Comparison of ENCODE assay signal across 8 cellular contexts in the genomic region with DNA sequence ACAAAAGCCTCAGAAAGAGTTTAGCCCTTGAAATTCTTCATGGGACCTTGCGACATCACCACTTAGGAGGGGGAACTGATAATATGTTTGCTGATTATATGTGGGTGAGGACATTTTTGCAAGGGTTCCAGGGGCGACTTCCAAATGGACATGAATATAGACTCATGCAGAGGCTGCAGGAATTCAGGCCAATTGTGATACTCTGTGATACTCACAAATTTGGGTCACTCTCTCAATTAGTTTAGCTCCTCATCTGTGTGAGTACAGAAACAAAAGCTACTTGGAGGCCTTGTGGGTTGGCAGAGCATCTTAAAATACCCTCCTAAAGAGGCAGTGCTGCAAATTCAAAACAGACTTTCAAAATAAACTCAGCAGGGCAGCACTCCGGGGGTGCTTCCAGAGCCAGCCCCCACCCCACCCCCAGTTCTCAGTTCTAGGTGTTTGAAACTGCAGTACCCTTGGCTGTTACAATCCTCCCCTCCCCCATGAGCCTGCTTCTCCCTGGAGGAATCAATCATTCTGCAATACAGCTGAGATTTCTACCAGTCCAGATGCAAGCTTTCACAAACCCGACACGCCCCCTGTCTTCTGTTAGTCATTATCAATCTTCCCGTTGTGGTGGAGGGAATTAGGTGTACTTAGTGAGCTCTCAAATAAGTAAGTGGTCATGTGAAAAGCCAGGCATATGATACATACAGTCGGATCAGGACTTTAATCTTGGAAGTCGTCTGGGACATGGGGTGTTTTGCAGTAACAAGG.
A peak's percentile ranks its signal among the peaks of the same experiment; 100 is the strongest.
DNase-seq lines count a peak whose midpoint lies in the region; ATAC-seq, FAIRE-seq and TF ChIP-seq lines count a peak whose summit lies in the region.

No MANE protein-coding gene starts in this region.

- H3K4me3 ChIP-seq in GM12865 (ENCODE audit: low read depth, low read length) (no peak overlapping the region), astrocyte of the cerebellum (ENCODE audit: low read depth, low read length) (no peak overlapping the region), lower lobe of right lung (no peak overlapping the region), uterus (no peak overlapping the region)

- H3K27ac ChIP-seq in lower lobe of right lung (peak overlapping the region; percentile 57), uterus (peak overlapping the region; percentile 17 to 65)

- no peak for FAIRE-seq in GM12891 (lab: Jason Lieb, UNC)

- TF ChIP-seq CTCF in GM12865 (IDR thresholded peaks at IDR 0.05; ENCODE audit: insufficient read depth, low read depth, low read length, missing control alignments) = no peak
- peak; percentile 5 for TF ChIP-seq CTCF in astrocyte of the cerebellum (IDR thresholded peaks at IDR 0.05; ENCODE audit: low read depth, low read length, missing control alignments)
- TF ChIP-seq CTCF in lower lobe of right lung (IDR thresholded peaks at IDR 0.05) = no peak
- TF ChIP-seq CTCF in uterus (IDR thresholded peaks at IDR 0.05) = peak in 1 of 4 experiments; percentile 1

- ATAC-seq in GM21723 (IDR thresholded peaks at IDR 0.05; ENCODE audit: unreplicated experiment) (peak; percentile 33), lower lobe of right lung (peak; percentile 67 to 76)

- DNase-seq in GM12865 (ENCODE audit: low read depth) (peak; percentile 70), NCI-H187 treated with DMSO at 0.1 percent for 48 hours (lab: John Stamatoyannopoulos, UW) (peak; percentile 88), astrocyte of the cerebellum (ENCODE audit: low read depth) (peak; percentile 65), lower lobe of right lung (no peak), uterus (peak; percentile 54 to 55), GM12891 (ENCODE audit: insufficient read length, low spot score) (no peak)
- no peak for DNase-seq in activated CD4-positive, alpha-beta T cell treated with anti-CD3 and anti-CD28 coated beads, Interleukin-2, amount 50 U/mL, for 4 hours

- TF ChIP-seq POLR2A in uterus (IDR thresholded peaks at IDR 0.05) = no peak
- no peak for TF ChIP-seq POLR2A in GM12891 (IDR thresholded peaks at IDR 0.05; ENCODE audit: low read depth, low read length)

- H3K36me3 ChIP-seq in lower lobe of right lung (no peaks in the 10 kb centered on the region), uterus (no peaks in the 10 kb centered on the region)

- peaks cover 36% of the 10 kb centered on the region for H3K4me1 ChIP-seq in lower lobe of right lung
- no peaks in the 10 kb centered on the region for H3K4me1 ChIP-seq in uterus

- intact Hi-C loops in lower lobe of right lung (cut with DNase I) = no loop called here
- intact Hi-C loops in uterus (cut with DNase I; ENCODE audit: low total_unique reads) = no loop called here

- H3K27me3 ChIP-seq in lower lobe of right lung (ENCODE audit: low read depth) = no peaks in the 10 kb centered on the region
- H3K27me3 ChIP-seq in uterus = no peaks in the 10 kb centered on the region

- H3K9me3 ChIP-seq in lower lobe of right lung = no peaks in the 10 kb centered on the region
- H3K9me3 ChIP-seq in uterus = no peaks in the 10 kb centered on the region

- in situ Hi-C loops in astrocyte of the cerebellum (cut with HindIII; ENCODE audit: low sequenced_read_pairs) = no loop called here

TF ChIP-seq in GM12891, 5 proteins besides CTCF, POLR2A, EP300 and RAD21:
- TF ChIP-seq POU2F2 (IDR thresholded peaks at IDR 0.05; ENCODE audit: low read depth, low read length) (no peak), POLR2AphosphoS5 (IDR thresholded peaks at IDR 0.05; ENCODE audit: low read depth, low read length) (no peak), PAX5 (IDR thresholded peaks at IDR 0.05; ENCODE audit: insufficient read depth, low read length, severe bottlenecking) (no peak), SPI1 (IDR thresholded peaks at IDR 0.05; ENCODE audit: low read depth, low read length) (no peak), TAF1 (IDR thresholded peaks at IDR 0.05; ENCODE audit: low read depth, low read length) (no peak)
TF ChIP-seq in GM12891: peak in this region for 0.

Comparison
In these comparisons a context has a peak if more than half of its experiments do, and no peak if none do; other contexts are left out.
1. DNase-seq: peak in GM12865 (single experiment), NCI-H187 treated with DMSO at 0.1 percent for 48 hours (single experiment), astrocyte of the cerebellum (single experiment) and uterus (2 of 2); none in lower lobe of right lung (single experiment), GM12891 (single experiment) and activated CD4-positive, alpha-beta T cell treated with anti-CD3 and anti-CD28 coated beads, Interleukin-2, amount 50 U/mL, for 4 hours (0 of 2).